1 cellular context compared by ENCODE assay signal in the genomic region with DNA sequence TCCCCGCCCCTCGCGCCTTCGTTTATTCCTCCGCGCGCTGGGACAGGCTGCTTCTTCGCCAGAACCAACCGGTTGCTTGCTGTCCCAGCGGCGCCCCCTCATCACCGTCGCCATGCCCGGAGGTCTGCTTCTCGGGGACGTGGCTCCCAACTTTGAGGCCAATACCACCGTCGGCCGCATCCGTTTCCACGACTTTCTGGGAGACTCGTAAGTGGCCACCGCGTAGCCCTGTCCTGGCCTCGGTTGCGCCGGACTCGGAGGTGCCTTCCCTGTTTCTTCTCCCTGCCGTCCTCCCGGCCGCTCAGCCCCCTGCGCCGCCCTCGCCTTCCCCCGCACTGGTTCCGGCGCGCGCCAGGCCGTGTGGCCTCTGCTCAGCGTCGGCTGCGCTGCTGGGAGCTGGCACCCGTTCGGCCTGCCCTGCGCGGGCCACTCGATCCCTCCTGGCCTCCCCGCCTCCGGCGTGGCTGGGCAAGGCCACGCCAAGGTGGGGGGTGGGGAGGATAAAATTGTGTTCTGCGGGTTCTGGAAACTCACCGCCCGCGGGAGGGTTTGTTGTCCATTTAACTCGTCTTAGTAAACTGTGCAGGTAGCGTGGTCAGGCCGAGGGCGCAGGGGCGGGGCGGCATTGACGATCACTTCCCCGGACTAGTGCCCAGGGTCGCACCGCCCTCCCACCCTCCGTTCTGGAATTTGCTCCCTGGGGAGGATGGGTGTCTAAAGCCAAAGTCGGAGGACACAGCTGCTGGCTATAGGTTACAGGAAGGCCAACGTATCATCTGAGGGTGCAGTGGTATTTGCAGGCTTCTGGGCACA.
TF ChIP-seq lines count a peak whose summit lies in the region.

A gene with protein sequence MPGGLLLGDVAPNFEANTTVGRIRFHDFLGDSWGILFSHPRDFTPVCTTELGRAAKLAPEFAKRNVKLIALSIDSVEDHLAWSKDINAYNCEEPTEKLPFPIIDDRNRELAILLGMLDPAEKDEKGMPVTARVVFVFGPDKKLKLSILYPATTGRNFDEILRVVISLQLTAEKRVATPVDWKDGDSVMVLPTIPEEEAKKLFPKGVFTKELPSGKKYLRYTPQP (plus strand): TSS at position 50 of the 813 bp plus-strand sequence. CDS start 63 bp downstream, at position 113.

TF ChIP-seq in WTC11, 78 proteins besides CTCF, POLR2A, EP300 and RAD21 (continued from another document):
- TF ChIP-seq, protein P1, sequence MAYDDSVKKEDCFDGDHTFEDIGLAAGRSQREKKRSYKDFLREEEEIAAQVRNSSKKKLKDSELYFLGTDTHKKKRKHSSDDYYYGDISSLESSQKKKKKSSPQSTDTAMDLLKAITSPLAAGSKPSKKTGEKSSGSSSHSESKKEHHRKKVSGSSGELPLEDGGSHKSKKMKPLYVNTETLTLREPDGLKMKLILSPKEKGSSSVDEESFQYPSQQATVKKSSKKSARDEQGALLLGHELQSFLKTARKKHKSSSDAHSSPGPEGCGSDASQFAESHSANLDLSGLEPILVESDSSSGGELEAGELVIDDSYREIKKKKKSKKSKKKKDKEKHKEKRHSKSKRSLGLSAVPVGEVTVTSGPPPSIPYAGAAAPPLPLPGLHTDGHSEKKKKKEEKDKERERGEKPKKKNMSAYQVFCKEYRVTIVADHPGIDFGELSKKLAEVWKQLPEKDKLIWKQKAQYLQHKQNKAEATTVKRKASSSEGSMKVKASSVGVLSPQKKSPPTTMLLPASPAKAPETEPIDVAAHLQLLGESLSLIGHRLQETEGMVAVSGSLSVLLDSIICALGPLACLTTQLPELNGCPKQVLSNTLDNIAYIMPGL (CRISPR knock-in tag; IDR thresholded peaks at IDR 0.05) = peak; percentile 68
- TF ChIP-seq NFATC4 (CRISPR knock-in tag; IDR thresholded peaks at IDR 0.05) (no peak), ZNF138 (CRISPR knock-in tag; conservative IDR thresholded peaks at IDR 0.05) (no peak), OVOL2 (CRISPR knock-in tag; IDR thresholded peaks at IDR 0.05; ENCODE audit: borderline replicate concordance) (no peak), NR3C1 (CRISPR knock-in tag; conservative IDR thresholded peaks at IDR 0.05; ENCODE audit: low read depth) (no peak), RELA (CRISPR knock-in tag; IDR thresholded peaks at IDR 0.05; ENCODE audit: borderline replicate concordance) (0 out of 2 replicates have a peak, but pooled peaks have one; percentile 46), PRRX2 (CRISPR knock-in tag; IDR thresholded peaks at IDR 0.05) (no peak), SP1 (CRISPR knock-in tag; conservative IDR thresholded peaks at IDR 0.05) (peak; percentile 47; the same call in 1 of the 2 replicates), FOXP1 (CRISPR knock-in tag; IDR thresholded peaks at IDR 0.05; ENCODE audit: borderline replicate concordance) (peak; percentile 36; the same call in 1 of the 2 replicates), NR2C2 (CRISPR knock-in tag; IDR thresholded peaks at IDR 0.05) (no peak), ZNF263 (CRISPR knock-in tag; IDR thresholded peaks at IDR 0.05; ENCODE audit: low read depth) (no peak), GABPB1 (CRISPR knock-in tag; IDR thresholded peaks at IDR 0.05) (peak; percentile 66), ETV6 (CRISPR knock-in tag; IDR thresholded peaks at IDR 0.05) (0 out of 2 replicates have a peak, but pooled peaks have one; percentile 14), NR1H2 (CRISPR knock-in tag; IDR thresholded peaks at IDR 0.05) (no peak), SOX15 (CRISPR knock-in tag; IDR thresholded peaks at IDR 0.05) (no peak), JUN (CRISPR knock-in tag; IDR thresholded peaks at IDR 0.05) (no peak), FOXK1 (CRISPR knock-in tag; IDR thresholded peaks at IDR 0.05) (no peak), KAT7 (CRISPR knock-in tag; IDR thresholded peaks at IDR 0.05; ENCODE audit: borderline replicate concordance) (peak; percentile 69; the same call in 1 of the 2 replicates), RORB (CRISPR knock-in tag; IDR thresholded peaks at IDR 0.05) (no peak)
- TF ChIP-seq, protein P2, sequence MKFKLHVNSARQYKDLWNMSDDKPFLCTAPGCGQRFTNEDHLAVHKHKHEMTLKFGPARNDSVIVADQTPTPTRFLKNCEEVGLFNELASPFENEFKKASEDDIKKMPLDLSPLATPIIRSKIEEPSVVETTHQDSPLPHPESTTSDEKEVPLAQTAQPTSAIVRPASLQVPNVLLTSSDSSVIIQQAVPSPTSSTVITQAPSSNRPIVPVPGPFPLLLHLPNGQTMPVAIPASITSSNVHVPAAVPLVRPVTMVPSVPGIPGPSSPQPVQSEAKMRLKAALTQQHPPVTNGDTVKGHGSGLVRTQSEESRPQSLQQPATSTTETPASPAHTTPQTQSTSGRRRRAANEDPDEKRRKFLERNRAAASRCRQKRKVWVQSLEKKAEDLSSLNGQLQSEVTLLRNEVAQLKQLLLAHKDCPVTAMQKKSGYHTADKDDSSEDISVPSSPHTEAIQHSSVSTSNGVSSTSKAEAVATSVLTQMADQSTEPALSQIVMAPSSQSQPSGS (CRISPR knock-in tag; IDR thresholded peaks at IDR 0.05; ENCODE audit: borderline replicate concordance, low read depth) = no peak
- TF ChIP-seq, protein P3, sequence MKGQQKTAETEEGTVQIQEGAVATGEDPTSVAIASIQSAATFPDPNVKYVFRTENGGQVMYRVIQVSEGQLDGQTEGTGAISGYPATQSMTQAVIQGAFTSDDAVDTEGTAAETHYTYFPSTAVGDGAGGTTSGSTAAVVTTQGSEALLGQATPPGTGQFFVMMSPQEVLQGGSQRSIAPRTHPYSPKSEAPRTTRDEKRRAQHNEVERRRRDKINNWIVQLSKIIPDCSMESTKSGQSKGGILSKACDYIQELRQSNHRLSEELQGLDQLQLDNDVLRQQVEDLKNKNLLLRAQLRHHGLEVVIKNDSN (CRISPR knock-in tag; IDR thresholded peaks at IDR 0.05) = 0 out of 2 replicates have a peak, but pooled peaks have one; percentile 12
- TF ChIP-seq, protein P4, sequence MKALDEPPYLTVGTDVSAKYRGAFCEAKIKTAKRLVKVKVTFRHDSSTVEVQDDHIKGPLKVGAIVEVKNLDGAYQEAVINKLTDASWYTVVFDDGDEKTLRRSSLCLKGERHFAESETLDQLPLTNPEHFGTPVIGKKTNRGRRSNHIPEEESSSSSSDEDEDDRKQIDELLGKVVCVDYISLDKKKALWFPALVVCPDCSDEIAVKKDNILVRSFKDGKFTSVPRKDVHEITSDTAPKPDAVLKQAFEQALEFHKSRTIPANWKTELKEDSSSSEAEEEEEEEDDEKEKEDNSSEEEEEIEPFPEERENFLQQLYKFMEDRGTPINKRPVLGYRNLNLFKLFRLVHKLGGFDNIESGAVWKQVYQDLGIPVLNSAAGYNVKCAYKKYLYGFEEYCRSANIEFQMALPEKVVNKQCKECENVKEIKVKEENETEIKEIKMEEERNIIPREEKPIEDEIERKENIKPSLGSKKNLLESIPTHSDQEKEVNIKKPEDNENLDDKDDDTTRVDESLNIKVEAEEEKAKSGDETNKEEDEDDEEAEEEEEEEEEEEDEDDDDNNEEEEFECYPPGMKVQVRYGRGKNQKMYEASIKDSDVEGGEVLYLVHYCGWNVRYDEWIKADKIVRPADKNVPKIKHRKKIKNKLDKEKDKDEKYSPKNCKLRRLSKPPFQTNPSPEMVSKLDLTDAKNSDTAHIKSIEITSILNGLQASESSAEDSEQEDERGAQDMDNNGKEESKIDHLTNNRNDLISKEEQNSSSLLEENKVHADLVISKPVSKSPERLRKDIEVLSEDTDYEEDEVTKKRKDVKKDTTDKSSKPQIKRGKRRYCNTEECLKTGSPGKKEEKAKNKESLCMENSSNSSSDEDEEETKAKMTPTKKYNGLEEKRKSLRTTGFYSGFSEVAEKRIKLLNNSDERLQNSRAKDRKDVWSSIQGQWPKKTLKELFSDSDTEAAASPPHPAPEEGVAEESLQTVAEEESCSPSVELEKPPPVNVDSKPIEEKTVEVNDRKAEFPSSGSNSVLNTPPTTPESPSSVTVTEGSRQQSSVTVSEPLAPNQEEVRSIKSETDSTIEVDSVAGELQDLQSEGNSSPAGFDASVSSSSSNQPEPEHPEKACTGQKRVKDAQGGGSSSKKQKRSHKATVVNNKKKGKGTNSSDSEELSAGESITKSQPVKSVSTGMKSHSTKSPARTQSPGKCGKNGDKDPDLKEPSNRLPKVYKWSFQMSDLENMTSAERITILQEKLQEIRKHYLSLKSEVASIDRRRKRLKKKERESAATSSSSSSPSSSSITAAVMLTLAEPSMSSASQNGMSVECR (CRISPR knock-in tag; IDR thresholded peaks at IDR 0.05; ENCODE audit: borderline replicate concordance) = peak; percentile 46; the same call in 1 of the 2 replicates
- TF ChIP-seq, protein P5, sequence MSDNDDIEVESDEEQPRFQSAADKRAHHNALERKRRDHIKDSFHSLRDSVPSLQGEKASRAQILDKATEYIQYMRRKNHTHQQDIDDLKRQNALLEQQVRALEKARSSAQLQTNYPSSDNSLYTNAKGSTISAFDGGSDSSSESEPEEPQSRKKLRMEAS (CRISPR knock-in tag; IDR thresholded peaks at IDR 0.05) = no peak; the same call in 1 of the 2 replicates
- TF ChIP-seq, protein P6, sequence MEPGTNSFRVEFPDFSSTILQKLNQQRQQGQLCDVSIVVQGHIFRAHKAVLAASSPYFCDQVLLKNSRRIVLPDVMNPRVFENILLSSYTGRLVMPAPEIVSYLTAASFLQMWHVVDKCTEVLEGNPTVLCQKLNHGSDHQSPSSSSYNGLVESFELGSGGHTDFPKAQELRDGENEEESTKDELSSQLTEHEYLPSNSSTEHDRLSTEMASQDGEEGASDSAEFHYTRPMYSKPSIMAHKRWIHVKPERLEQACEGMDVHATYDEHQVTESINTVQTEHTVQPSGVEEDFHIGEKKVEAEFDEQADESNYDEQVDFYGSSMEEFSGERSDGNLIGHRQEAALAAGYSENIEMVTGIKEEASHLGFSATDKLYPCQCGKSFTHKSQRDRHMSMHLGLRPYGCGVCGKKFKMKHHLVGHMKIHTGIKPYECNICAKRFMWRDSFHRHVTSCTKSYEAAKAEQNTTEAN (CRISPR knock-in tag; IDR thresholded peaks at IDR 0.05) = 0 out of 2 replicates have a peak, but pooled peaks have one; percentile 60
